Comparison of ENCODE assay signal across 11 cellular contexts in the genomic region with DNA sequence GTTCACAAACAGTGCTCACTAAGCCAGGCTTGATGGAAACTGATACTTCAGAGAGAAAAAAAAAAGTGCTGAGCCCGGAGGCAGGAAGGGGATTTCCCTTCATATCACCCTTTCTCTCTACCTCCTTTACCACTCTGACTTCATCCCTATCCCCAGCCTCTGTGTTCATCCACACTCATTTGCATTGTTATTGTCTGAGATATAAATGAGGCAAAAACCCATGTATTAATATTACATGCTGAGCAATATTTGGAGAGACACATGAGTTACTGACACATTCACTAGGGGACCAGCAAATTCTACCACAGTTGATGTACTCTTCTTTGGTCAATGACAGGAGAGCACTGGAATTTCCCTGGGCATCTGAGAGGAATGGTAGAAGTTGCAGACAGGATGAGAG.
DNase-seq lines count a peak whose midpoint lies in the region; ATAC-seq and TF ChIP-seq lines count a peak whose summit lies in the region.
"Had no signal": no experiment of that assay in that cellular context is flagged by ENCODE, and none has a peak within 500 bp of the region (broad histone marks: within the 10 kb centered on the region; RNA-seq: fewer than 3 reads in every experiment).

No MANE protein-coding gene starts in this region.

- DNase-seq in ELR (ENCODE audit: low read depth) (peak; percentile 60), foreskin keratinocyte (peak; percentile 27 to 51), NOMO-1 treated with dmso at 0.1 percent for 144 hours (lab: John Stamatoyannopoulos, UW; ENCODE audit: unreplicated experiment) (no peak)
- DNase-seq: left cardiac atrium; naive thymus-derived CD8-positive, alpha-beta T cell; NCI-H69; SHP77 had no signal

- H2AFZ ChIP-seq in KMS-11 (ENCODE audit: low read depth) = no peak overlapping the region

- no peak overlapping the region for H3K9ac ChIP-seq in KMS-11

- peak overlapping the region; percentile 20 for H3K4me2 ChIP-seq in KMS-11

- H3K27me3 ChIP-seq in KMS-11 (ENCODE audit: insufficient read depth, low read depth) (no peaks in the 10 kb centered on the region), foreskin keratinocyte (peaks cover 2% of the 10 kb centered on the region)

- peaks cover 36% of the 10 kb centered on the region for H3K4me1 ChIP-seq in KMS-11 (ENCODE audit: low read depth, poor library complexity, severe bottlenecking)
- peaks cover 6% of the 10 kb centered on the region for H3K4me1 ChIP-seq in foreskin keratinocyte

- H4K20me1 ChIP-seq in KMS-11 (ENCODE audit: insufficient read depth) = no peaks in the 10 kb centered on the region

- H3K36me3 ChIP-seq in KMS-11 (ENCODE audit: insufficient read depth) = no peaks in the 10 kb centered on the region

- TF ChIP-seq CTCF in KMS-11 (conservative IDR thresholded peaks at IDR 0.05; ENCODE audit: low read depth, low read length) (no peak), foreskin keratinocyte (conservative IDR thresholded peaks at IDR 0.05) (no peak)

- H3K79me2 ChIP-seq in KMS-11 (ENCODE audit: insufficient read depth, low read depth) = no peaks in the 10 kb centered on the region

- H3K27ac ChIP-seq in KMS-11 (no peak overlapping the region), foreskin keratinocyte (no peak overlapping the region)

- no peak overlapping the region for H3K4me3 ChIP-seq in KMS-11 (IDR thresholded peaks at IDR 0.05; ENCODE audit: insufficient read depth, low read depth, low read length)

- ATAC-seq in GM18909 (IDR thresholded peaks at IDR 0.05; ENCODE audit: poor library complexity, unreplicated experiment) (peak; percentile 48), foreskin keratinocyte (peak; percentile 66), GM18861 (IDR thresholded peaks at IDR 0.05; ENCODE audit: unreplicated experiment) (no peak), HG03139 (IDR thresholded peaks at IDR 0.05; ENCODE audit: unreplicated experiment) (no peak)
- ATAC-seq: left cardiac atrium had no signal

Comparison
In these comparisons a context has a peak if more than half of its experiments do, and no peak if none do; other contexts are left out.
1. ATAC-seq: peak in GM18909 (single experiment) and foreskin keratinocyte (single experiment); none in GM18861 (single experiment) and HG03139 (single experiment).